Comparison of ENCODE assay signal across 1 cellular context in genomic region chr17:63833026-63833740, GRCh38.
TF ChIP-seq lines count a peak whose summit lies in the region.

No MANE protein-coding gene starts in this region.

TF ChIP-seq in HepG2, 621 proteins besides CTCF, POLR2A, EP300 and RAD21 (continued from another document):
- no peak for TF ChIP-seq HOMEZ (CRISPR knock-in tag; IDR thresholded peaks at IDR 0.05; ENCODE audit: low read depth)
- no peak for TF ChIP-seq ZNF224 (CRISPR knock-in tag; IDR thresholded peaks at IDR 0.05)
- TF ChIP-seq CREM (IDR thresholded peaks at IDR 0.05) = no peak
- TF ChIP-seq CREM (CRISPR knock-in tag; IDR thresholded peaks at IDR 0.05) = no peak
- no peak for TF ChIP-seq ZNF350 (CRISPR knock-in tag; IDR thresholded peaks at IDR 0.05; ENCODE audit: borderline replicate concordance, low read depth)
- TF ChIP-seq CAMTA2 (CRISPR knock-in tag; IDR thresholded peaks at IDR 0.05; ENCODE audit: borderline replicate concordance) = no peak
- TF ChIP-seq CEBPB (IDR thresholded peaks at IDR 0.05; ENCODE audit: borderline replicate concordance, low read depth, low read length) = peak; percentile 48
- no peak for TF ChIP-seq FLYWCH1 (CRISPR knock-in tag; IDR thresholded peaks at IDR 0.05)
- no peak for TF ChIP-seq ZNF30 (CRISPR knock-in tag; IDR thresholded peaks at IDR 0.05)
- 0 out of 2 replicates have a peak, but pooled peaks have one; percentile 10 for TF ChIP-seq POLR2G (IDR thresholded peaks at IDR 0.05; ENCODE audit: low read depth, low read length)
- TF ChIP-seq ATAD3A (CRISPR knock-in tag; IDR thresholded peaks at IDR 0.05) = no peak
- TF ChIP-seq AFF4 (CRISPR knock-in tag; IDR thresholded peaks at IDR 0.05) = no peak
- TF ChIP-seq SNRNP70 (IDR thresholded peaks at IDR 0.05; ENCODE audit: low read depth, low read length) = no peak
- no peak for TF ChIP-seq HOXD1 (CRISPR knock-in tag; IDR thresholded peaks at IDR 0.05)
- no peak for TF ChIP-seq ZSCAN31 (CRISPR knock-in tag; IDR thresholded peaks at IDR 0.05; ENCODE audit: low read depth)
- no peak for TF ChIP-seq KDM6A (CRISPR knock-in tag; IDR thresholded peaks at IDR 0.05; ENCODE audit: low read depth)
- TF ChIP-seq FOXA1 (IDR thresholded peaks at IDR 0.05) = no peak
- no peak for TF ChIP-seq FOXA1 (CRISPR knock-in tag; IDR thresholded peaks at IDR 0.05)
- 0 out of 2 replicates have a peak, but pooled peaks have one; percentile 32 for TF ChIP-seq NR0B2 (CRISPR knock-in tag; IDR thresholded peaks at IDR 0.05)
- no peak for TF ChIP-seq AHDC1 (CRISPR knock-in tag; IDR thresholded peaks at IDR 0.05; ENCODE audit: borderline replicate concordance)
- no peak for TF ChIP-seq SMYD3 (CRISPR knock-in tag; IDR thresholded peaks at IDR 0.05)
- TF ChIP-seq MXD1 (CRISPR knock-in tag; IDR thresholded peaks at IDR 0.05) = peak; percentile 29; the same call in 1 of the 2 replicates
- TF ChIP-seq GRHL1 (CRISPR knock-in tag; conservative IDR thresholded peaks at IDR 0.05) = no peak
- peak; percentile 46; the same call in 1 of the 2 replicates for TF ChIP-seq RBFOX2 (IDR thresholded peaks at IDR 0.05; ENCODE audit: low read depth, low read length)
- no peak for TF ChIP-seq ZNF451 (CRISPR knock-in tag; IDR thresholded peaks at IDR 0.05)
- TF ChIP-seq ZMYM4 (CRISPR knock-in tag; IDR thresholded peaks at IDR 0.05) = no peak
- TF ChIP-seq ZNF639 (CRISPR knock-in tag; conservative IDR thresholded peaks at IDR 0.05) = no peak
- TF ChIP-seq TEF (CRISPR knock-in tag; IDR thresholded peaks at IDR 0.05) = no peak
- TF ChIP-seq ZNF20 (CRISPR knock-in tag; IDR thresholded peaks at IDR 0.05) = no peak
- 0 out of 2 replicates have a peak, but pooled peaks have one; percentile 11 for TF ChIP-seq FOXO4 (CRISPR knock-in tag; conservative IDR thresholded peaks at IDR 0.05)
- TF ChIP-seq RBM22 (optimal IDR thresholded peaks at IDR 0.05; ENCODE audit: low read length) = peak; percentile 41
